12 cellular contexts compared by ENCODE assay signal in genomic region chr7:107233981-107234380, GRCh38.
"Had no signal": no experiment of that assay in that cellular context is flagged by ENCODE, and none has a peak within 500 bp of the region (broad histone marks: within the 10 kb centered on the region; RNA-seq: fewer than 3 reads in every experiment).

No MANE protein-coding gene starts in this region.

- H3K4me1 Mint-ChIP-seq: activated naive CD4-positive, alpha-beta T cell treated with anti-CD3 and anti-CD28 coated beads, Interleukin-2, amount 10 ng/mL, durations not matched to agents 7 days and 5 days; nephron had no signal

- H3K4me3 Mint-ChIP-seq: activated CD8-positive, alpha-beta T cell treated with anti-CD3 and anti-CD28 coated beads for 36 hours; activated naive CD4-positive, alpha-beta T cell treated with anti-CD3 and anti-CD28 coated beads, Interleukin-2, amount 10 ng/mL, durations not matched to agents 7 days and 5 days; nephron; type B pancreatic cell had no signal

- H3K4me1 ChIP-seq: esophagus squamous epithelium, sigmoid colon had no signal

- H3K27me3 ChIP-seq: esophagus squamous epithelium, sigmoid colon had no signal

- H3K27ac Mint-ChIP-seq: activated CD8-positive, alpha-beta T cell treated with anti-CD3 and anti-CD28 coated beads for 36 hours; activated naive CD4-positive, alpha-beta T cell treated with anti-CD3 and anti-CD28 coated beads, Interleukin-2, amount 10 ng/mL, durations not matched to agents 7 days and 5 days; activated T-helper 2 cell treated with anti-CD3 and anti-CD28 coated beads, Interferon-gamma antibody, Interleukin-2, Interleukin-4, amounts not matched to agents 10 μg/mL and 5 μg/mL and 100 μg/mL, durations not matched to agents 14 hours and 24 hours and 36 hours; nephron; type B pancreatic cell had no signal

- ATAC-seq: activated CD8-positive, alpha-beta T cell treated with anti-CD3 and anti-CD28 coated beads for 36 hours; left lobe of liver had no signal

- DNase-seq: activated CD4-positive, alpha-beta T cell treated with anti-CD3 and anti-CD28 coated beads for 4 hours; activated CD8-positive, alpha-beta T cell treated with anti-CD3 and anti-CD28 coated beads for 36 hours; activated naive CD4-positive, alpha-beta T cell treated with anti-CD3 and anti-CD28 coated beads, Interleukin-2, amount 10 ng/mL, durations not matched to agents 7 days and 5 days; esophagus squamous epithelium; sigmoid colon; stimulated activated CD4-positive, alpha-beta T cell treated with anti-CD3 and anti-CD28 coated beads, Interleukin-2, amount 100 ng/mL, for 24 hours; stimulated activated naive CD4-positive, alpha-beta T cell; T-helper 1 cell had no signal

- H3K27ac ChIP-seq: esophagus squamous epithelium, sigmoid colon had no signal

- H3K27me3 Mint-ChIP-seq: activated CD8-positive, alpha-beta T cell treated with anti-CD3 and anti-CD28 coated beads for 36 hours; activated naive CD4-positive, alpha-beta T cell treated with anti-CD3 and anti-CD28 coated beads, Interleukin-2, amount 10 ng/mL, durations not matched to agents 7 days and 5 days; type B pancreatic cell had no signal

- H3K4me3 ChIP-seq: esophagus squamous epithelium, sigmoid colon had no signal

- H3K9me3 ChIP-seq: esophagus squamous epithelium, sigmoid colon had no signal

- H3K9me3 Mint-ChIP-seq: activated CD8-positive, alpha-beta T cell treated with anti-CD3 and anti-CD28 coated beads for 36 hours; activated naive CD4-positive, alpha-beta T cell treated with anti-CD3 and anti-CD28 coated beads, Interleukin-2, amount 10 ng/mL, durations not matched to agents 7 days and 5 days; activated T-helper 2 cell treated with anti-CD3 and anti-CD28 coated beads, Interferon-gamma antibody, Interleukin-2, Interleukin-4, amounts not matched to agents 10 μg/mL and 5 μg/mL and 100 μg/mL, durations not matched to agents 14 hours and 24 hours and 36 hours; nephron; type B pancreatic cell had no signal
